In genomic region chr10:8040651-8041050, GRCh38 we compare ENCODE assay signal across 28 cellular contexts. TPM values are rescaled to one million over a fixed set of nuclear protein-coding genes. Genes with fewer than 3 reads are reported as not detected.
"Had no signal": no experiment of that assay in that cellular context is flagged by ENCODE, and none has a peak within 500 bp of the region (broad histone marks: within the 10 kb centered on the region; RNA-seq: fewer than 3 reads in every experiment).

No MANE protein-coding gene starts in this region.

- DNase-seq: colonic mucosa; effector CD8-positive, alpha-beta T cell; endodermal cell; foreskin keratinocyte; glutamatergic neuron; heart right ventricle; hippocampal formation; natural killer cell; occipital lobe; ovary; posterior cingulate gyrus; psoas muscle; right cardiac atrium; small intestine; stimulated activated CD4-positive, alpha-beta T cell treated with anti-CD3 and anti-CD28 coated beads, Interleukin-15, amount 100 ng/mL, for 24 hours; stimulated activated CD4-positive, alpha-beta T cell treated with anti-CD3 and anti-CD28 coated beads, Interleukin-2, amount 100 ng/mL, for 48 hours; stimulated activated naive B cell treated with anti-CD40 and anti-IgM and Interleukin-4, amounts not matched to agents 10 μg/mL and 1 μg/mL and 100 μg/mL, for 72 hours; upper lobe of left lung had no signal

- H3K9me3 Mint-ChIP-seq: dendritic cell treated with granulocyte-macrophage colony-stimulating factor and Interleukin-4, amounts not matched to agents 40 ng/mL and 50 ng/mL, for 4 days; endodermal cell had no signal

- H3K27ac Mint-ChIP-seq: dendritic cell treated with granulocyte-macrophage colony-stimulating factor and Interleukin-4, amounts not matched to agents 40 ng/mL and 50 ng/mL, for 4 days; endodermal cell; memory B cell; stimulated activated naive B cell treated with anti-CD40 and anti-IgM and Interleukin-4, amounts not matched to agents 10 μg/mL and 1 μg/mL and 100 μg/mL, for 72 hours; stimulated activated naive CD8-positive, alpha-beta T cell treated with anti-CD3 and anti-CD28 coated beads, Interleukin-15, Interleukin-2, amounts not matched to agents 100 ng/mL and 50 ng/mL, for 24 hours had no signal

- H3K9me3 ChIP-seq: colonic mucosa, esophagus muscularis mucosa, heart right ventricle, ovary, psoas muscle, thoracic aorta, tibial nerve, upper lobe of left lung had no signal

- H3K4me3 Mint-ChIP-seq: dendritic cell treated with granulocyte-macrophage colony-stimulating factor and Interleukin-4, amounts not matched to agents 40 ng/mL and 50 ng/mL, for 4 days; endodermal cell; memory B cell; natural killer cell; stimulated activated naive B cell treated with anti-CD40 and anti-IgM and Interleukin-4, amounts not matched to agents 10 μg/mL and 1 μg/mL and 100 μg/mL, for 72 hours; stimulated activated naive CD8-positive, alpha-beta T cell treated with anti-CD3 and anti-CD28 coated beads, Interleukin-15, Interleukin-2, amounts not matched to agents 100 ng/mL and 50 ng/mL, for 24 hours had no signal

- ATAC-seq: foreskin keratinocyte; heart right ventricle; left lobe of liver; natural killer cell; psoas muscle; right cardiac atrium; stimulated activated naive B cell treated with anti-CD40 and anti-IgM and Interleukin-4, amounts not matched to agents 10 μg/mL and 1 μg/mL and 100 μg/mL, for 72 hours had no signal

- H3K36me3 ChIP-seq: colonic mucosa, esophagus muscularis mucosa, heart right ventricle, ovary, thoracic aorta, tibial nerve, upper lobe of left lung had no signal

- H3K27me3 ChIP-seq: ovary had no signal

- H3K4me1 ChIP-seq: colonic mucosa, foreskin keratinocyte had no signal

- H3K27ac ChIP-seq: colonic mucosa, esophagus muscularis mucosa, foreskin keratinocyte, heart right ventricle, ovary, psoas muscle, thoracic aorta, tibial nerve, upper lobe of left lung had no signal

- H3K4me3 ChIP-seq: colonic mucosa, esophagus muscularis mucosa, heart right ventricle, lung, ovary, psoas muscle, thoracic aorta, tibial nerve, upper lobe of left lung had no signal

RNA-seq across cellular contexts. Expression of gene GATA3, which starts 13.8 kb away (rescaled TPM):
- total RNA-seq: fibroblast of lung, occipital lobe, thoracic aorta had no signal
- polyA plus RNA-seq: fibroblast of lung, neural cell had no signal
